ENCODE assay signal across 8 cellular contexts in genomic region chr5:181222630-181223040, GRCh38. TPM values are rescaled to one million over a fixed set of nuclear protein-coding genes. Genes with fewer than 3 reads are reported as not detected.
DNase-seq lines count a peak whose midpoint lies in the region; ATAC-seq, FAIRE-seq and TF ChIP-seq lines count a peak whose summit lies in the region.

No MANE protein-coding gene starts in this region.

- peaks cover 8% of the 10 kb centered on the region for H3K36me3 ChIP-seq in adipocyte (ENCODE audit: control insufficient read depth, insufficient read depth, low read length, severe bottlenecking)
- H3K36me3 ChIP-seq in kidney (ENCODE audit: control insufficient read depth in 1 of 2, insufficient read depth in 2 of 2, low read length in 2 of 2) = no peaks in the 10 kb centered on the region
- peaks cover under 1% of the 10 kb centered on the region for H3K36me3 ChIP-seq in thymus (ENCODE audit: control insufficient read depth, insufficient read depth)

- peak overlapping the region; percentile 96 for H3K27ac ChIP-seq in kidney (ENCODE audit: low read depth in 2 of 2, low read length in 2 of 2)
- peak overlapping the region; percentile 98 for H3K27ac ChIP-seq in thymus (ENCODE audit: low read depth)

- H3K4me3 ChIP-seq in adipocyte (ENCODE audit: low read length) (peak overlapping the region; percentile 89), kidney (ENCODE audit: low read length in 2 of 2) (peak overlapping the region; percentile 71 to 93), thymus (ENCODE audit: low read length) (peak overlapping the region; percentile 64)

- H3K27me3 ChIP-seq in adipocyte (replicated peaks; ENCODE audit: control insufficient read depth, insufficient read depth, low read length) (no peaks in the 10 kb centered on the region), thymus (ENCODE audit: control insufficient read depth, insufficient read depth) (no peaks in the 10 kb centered on the region)

- H3K36me3 Mint-ChIP-seq in activated naive CD4-positive, alpha-beta T cell treated with anti-CD3 and anti-CD28 coated beads, Interleukin-2, amount 10 ng/mL, durations not matched to agents 7 days and 5 days = peaks cover 16% of the 10 kb centered on the region

- H3K4me1 ChIP-seq in adipocyte (ENCODE audit: control insufficient read depth, insufficient read depth, low read length) (peaks cover 10% of the 10 kb centered on the region), kidney (ENCODE audit: control insufficient read depth in 1 of 2, insufficient read depth in 1 of 2, low read depth in 1 of 2, low read length in 2 of 2) (peaks cover 9 to 10% of the 10 kb centered on the region in 2 donors), thymus (ENCODE audit: control insufficient read depth, insufficient read depth, low read length) (peaks cover 24% of the 10 kb centered on the region)

- peak overlapping the region; percentile 97 for H3K9ac ChIP-seq in adipocyte (ENCODE audit: low read length)
- peak overlapping the region; percentile 75 to 84 for H3K9ac ChIP-seq in kidney (ENCODE audit: low read length in 2 of 2)

- DNase-seq in activated naive CD4-positive, alpha-beta T cell treated with anti-CD3 and anti-CD28 coated beads, Interleukin-2, amount 10 ng/mL, durations not matched to agents 7 days and 5 days = no peak
- DNase-seq in activated naive CD4-positive, alpha-beta T cell treated with Interleukin-2 at 50 U/mL for 16 hours = no peak
- DNase-seq in adipocyte (ENCODE audit: low read depth) (no peak), kidney (no peak), NCI-H1105 (lab: John Stamatoyannopoulos, UW) (no peak)
- DNase-seq in activated effector memory CD4-positive, alpha-beta T cell treated with Interleukin-2 at 50 U/mL for 16 hours = no peak

- H3K27me3 Mint-ChIP-seq in activated naive CD4-positive, alpha-beta T cell treated with anti-CD3 and anti-CD28 coated beads, Interleukin-2, amount 10 ng/mL, durations not matched to agents 7 days and 5 days = peaks cover 32% of the 10 kb centered on the region

- H3K4me3 Mint-ChIP-seq in activated naive CD4-positive, alpha-beta T cell treated with anti-CD3 and anti-CD28 coated beads, Interleukin-2, amount 10 ng/mL, durations not matched to agents 7 days and 5 days = peak overlapping the region; percentile 96

- under 1% methylated on average over 18 of the region's 18 CpGs for WGBS in thymus

- peak overlapping the region; percentile 98 for H3K27ac Mint-ChIP-seq in activated naive CD4-positive, alpha-beta T cell treated with anti-CD3 and anti-CD28 coated beads, Interleukin-2, amount 10 ng/mL, durations not matched to agents 7 days and 5 days

- FAIRE-seq in kidney (lab: Jason Lieb, UNC) = no peak

- no peaks in the 10 kb centered on the region for H3K9me3 Mint-ChIP-seq in activated naive CD4-positive, alpha-beta T cell treated with anti-CD3 and anti-CD28 coated beads, Interleukin-2, amount 10 ng/mL, durations not matched to agents 7 days and 5 days

- CTCF ChIA-PET in activated naive CD4-positive, alpha-beta T cell treated with anti-CD3 and anti-CD28 coated beads, Interleukin-2, amount 10 ng/mL, durations not matched to agents 7 days and 5 days (lab: Charles Lee) = interaction anchor here (0.6 to 1.4 kb wide), 4 partner anchors 15 to 38 kb away, joined by 3 read pairs; no protein-coding TSS in a partner anchor

- no peak for ATAC-seq in HG02571 (IDR thresholded peaks at IDR 0.05; ENCODE audit: unreplicated experiment)

- intact Hi-C loops in kidney (cut with DNase I) = no loop called here

- H3K9me3 ChIP-seq in adipocyte (ENCODE audit: control insufficient read depth, low read length) (no peaks in the 10 kb centered on the region), kidney (ENCODE audit: control insufficient read depth in 1 of 2, low read length in 2 of 2) (no peaks in the 10 kb centered on the region), thymus (ENCODE audit: control insufficient read depth) (no peaks in the 10 kb centered on the region)

- H3K4me1 Mint-ChIP-seq in activated naive CD4-positive, alpha-beta T cell treated with anti-CD3 and anti-CD28 coated beads, Interleukin-2, amount 10 ng/mL, durations not matched to agents 7 days and 5 days = peaks cover 78% of the 10 kb centered on the region

- TF ChIP-seq CTCF in kidney (IDR thresholded peaks at IDR 0.05; ENCODE audit: borderline replicate concordance, extremely low read depth, insufficient read depth) = no peak

RNA-seq across cellular contexts. Expression of gene TRIM41, which starts 0.4 kb away (rescaled TPM):
- total RNA-seq in kidney = 34.9 TPM
- polyA plus RNA-seq in kidney (ENCODE audit: insufficient read depth, low read depth, low replicate concordance) (21.8 TPM), thymus (25.8 TPM)

RNA-seq across cellular contexts. Expression of gene TRIM7, which starts 17.6 kb away (rescaled TPM):
- total RNA-seq in kidney = 6.3 TPM
- polyA plus RNA-seq in kidney (ENCODE audit: insufficient read depth, low read depth, low replicate concordance) = 5.7 TPM
- 5.3 TPM for polyA plus RNA-seq in thymus

RNA-seq across cellular contexts. Expression of gene RACK1, which starts 21.1 kb away (rescaled TPM):
- 1,240 TPM for total RNA-seq in kidney
- polyA plus RNA-seq in kidney (ENCODE audit: insufficient read depth, low read depth, low replicate concordance) = 1,699 TPM
- polyA plus RNA-seq in thymus = 2,214 TPM

RNA-seq across cellular contexts. Expression of gene TRIM52, which starts 38.3 kb away (rescaled TPM):
- total RNA-seq in kidney = 18.4 TPM
- 9.7 TPM for polyA plus RNA-seq in kidney (ENCODE audit: insufficient read depth, low read depth, low replicate concordance)
- 35.2 TPM for polyA plus RNA-seq in thymus
